ENCODE assay signal across 21 cellular contexts in the genomic region with DNA sequence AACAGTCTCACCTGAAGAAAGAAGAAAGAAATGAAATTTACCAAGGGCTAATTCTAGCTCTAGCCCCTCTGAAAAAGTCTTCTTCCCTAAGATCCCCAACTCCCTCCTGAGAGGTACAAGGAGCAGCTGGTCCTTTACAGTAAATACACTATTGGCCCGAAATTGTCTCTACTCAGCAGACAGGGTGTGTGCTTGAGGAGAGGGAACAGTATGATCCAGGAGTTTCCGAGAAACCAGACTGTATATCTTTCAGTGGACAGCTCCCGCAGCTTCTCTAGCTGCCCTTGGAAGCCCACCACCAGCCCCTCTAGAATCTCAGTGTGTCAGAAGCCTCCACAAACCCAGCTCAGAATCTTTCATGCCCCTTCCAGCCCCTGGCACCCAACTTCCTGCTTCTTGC. TPM values are rescaled to one million over a fixed set of nuclear protein-coding genes. Genes with fewer than 3 reads are reported as not detected.
DNase-seq lines count a peak whose midpoint lies in the region; ATAC-seq and TF ChIP-seq lines count a peak whose summit lies in the region.
"Had no signal": no experiment of that assay in that cellular context is flagged by ENCODE, and none has a peak within 500 bp of the region (broad histone marks: within the 10 kb centered on the region; RNA-seq: fewer than 3 reads in every experiment).

No MANE protein-coding gene starts in this region.

- H3K27ac Mint-ChIP-seq in activated T-cell treated with anti-CD3 and anti-CD28 coated beads, Interleukin-2, amount 50 U/mL, for 24 hours, result peak overlapping the region; percentile 44
- H3K27ac Mint-ChIP-seq in chondrocyte (ENCODE audit: unreplicated experiment) (peak overlapping the region; percentile 30), natural killer cell (peak overlapping the region in 1 of 2 donors; percentile 31)
- H3K27ac Mint-ChIP-seq: activated CD4-positive, alpha-beta memory T cell treated with anti-CD3 and anti-CD28 coated beads for 36 hours had no signal

- H3K9me3 ChIP-seq in thyroid gland, result no peaks in the 10 kb centered on the region
- H3K9me3 ChIP-seq: SJSA1 had no signal

- H3K9me3 Mint-ChIP-seq in activated T-cell treated with anti-CD3 and anti-CD28 coated beads, Interleukin-2, amount 50 U/mL, for 24 hours, result no peaks in the 10 kb centered on the region
- H3K9me3 Mint-ChIP-seq in chondrocyte (ENCODE audit: low read depth) (no peaks in the 10 kb centered on the region), natural killer cell (no peaks in the 10 kb centered on the region)
- H3K9me3 Mint-ChIP-seq: activated CD4-positive, alpha-beta memory T cell treated with anti-CD3 and anti-CD28 coated beads for 36 hours had no signal

- peaks cover 46 to 81% of the 10 kb centered on the region in 2 donors for H3K4me1 ChIP-seq in thyroid gland

- TF ChIP-seq POLR2A in thyroid gland (IDR thresholded peaks at IDR 0.05), result no peak

- H3K27me3 Mint-ChIP-seq in activated T-cell treated with anti-CD3 and anti-CD28 coated beads, Interleukin-2, amount 50 U/mL, for 24 hours, result no peaks in the 10 kb centered on the region
- H3K27me3 Mint-ChIP-seq in chondrocyte (ENCODE audit: low read depth) (no peaks in the 10 kb centered on the region), natural killer cell (ENCODE audit: low read depth in 2 of 2) (no peaks in the 10 kb centered on the region)
- H3K27me3 Mint-ChIP-seq: activated CD4-positive, alpha-beta memory T cell treated with anti-CD3 and anti-CD28 coated beads for 36 hours had no signal

- DNase-seq in activated T-cell treated with anti-CD3 and anti-CD28 coated beads, Interleukin-2, amount 50 U/mL, for 24 hours, result no peak
- no peak for DNase-seq in activated T-cell treated with anti-CD3 and anti-CD28 coated beads, Interleukin-2, amount 50 U/mL, for 48 hours
- DNase-seq in chondrocyte (ENCODE audit: low spot score), result no peak
- DNase-seq in natural killer cell, result no peak
- no peak for DNase-seq in thyroid gland
- DNase-seq in AG20443 (ENCODE audit: low spot score), result no peak
- DNase-seq in posterior vena cava (ENCODE audit: low spot score), result no peak
- DNase-seq in H4 (ENCODE audit: low spot score), result no peak
- DNase-seq: activated CD4-positive, alpha-beta memory T cell treated with anti-CD3 and anti-CD28 coated beads for 36 hours; activated effector memory CD4-positive, alpha-beta T cell treated with anti-CD3 and anti-CD28 coated beads, Interleukin-2, amount 50 U/mL, for 16 hours; effector memory CD4-positive, alpha-beta T cell; foreskin melanocyte; GDM1; midbrain; NCI-H1048; NCI-H345; stimulated activated CD4-positive, alpha-beta T cell treated with anti-CD3 and anti-CD28 coated beads, Interleukin-1b, Interleukin-23, amount 100 ng/mL, for 48 hours had no signal

- TF ChIP-seq CTCF in chondrocyte (IDR thresholded peaks at IDR 0.05) (no peak), natural killer cell (IDR thresholded peaks at IDR 0.05) (no peak), thyroid gland (IDR thresholded peaks at IDR 0.05) (no peak)

- H3K27ac ChIP-seq in thyroid gland, result peak overlapping the region in 2 of 3 donors; percentile 49 to 89
- H3K27ac ChIP-seq: SJSA1 had no signal

- H3K27me3 ChIP-seq in thyroid gland, result no peaks in the 10 kb centered on the region
- H3K27me3 ChIP-seq: SJSA1 had no signal

- H3K4me3 ChIP-seq in thyroid gland (replicated peaks in 1 of 3), result no peak overlapping the region
- H3K4me3 ChIP-seq: SJSA1 had no signal

- no peak overlapping the region for H3K4me3 Mint-ChIP-seq in activated T-cell treated with anti-CD3 and anti-CD28 coated beads, Interleukin-2, amount 50 U/mL, for 24 hours
- H3K4me3 Mint-ChIP-seq in chondrocyte (ENCODE audit: unreplicated experiment), result no peak overlapping the region
- H3K4me3 Mint-ChIP-seq in natural killer cell, result peak overlapping the region; percentile 52
- H3K4me3 Mint-ChIP-seq: activated CD4-positive, alpha-beta memory T cell treated with anti-CD3 and anti-CD28 coated beads for 36 hours had no signal

- H3K4me1 Mint-ChIP-seq in activated T-cell treated with anti-CD3 and anti-CD28 coated beads, Interleukin-2, amount 50 U/mL, for 24 hours (ENCODE audit: low read depth), result peaks cover 21% of the 10 kb centered on the region
- H3K4me1 Mint-ChIP-seq in chondrocyte (ENCODE audit: low read depth), result peaks cover 27% of the 10 kb centered on the region
- peaks cover 0 to 12% of the 10 kb centered on the region in 2 donors for H3K4me1 Mint-ChIP-seq in natural killer cell

- no peak for ATAC-seq in natural killer cell
- ATAC-seq: HepG2 had no signal

- WGBS in thyroid gland, 2 donors, result 95 to 96% methylated on average over 3 of the region's 3 CpGs

- H3K36me3 ChIP-seq in thyroid gland, result no peaks in the 10 kb centered on the region

- intact Hi-C loops in natural killer cell (cut with micrococcal nuclease), result no loop called here
- intact Hi-C loops in thyroid gland (cut with DNase I), result no loop called here
- intact Hi-C loops in posterior vena cava (cut with DNase I), result loop anchor here in 1 of 2 donors (10.0 kb wide), 2 partner anchors 111 to 351 kb away; partner anchors contain the start of genes HOXC8 and HOXC9

- peaks cover 13% of the 10 kb centered on the region for H3K36me3 Mint-ChIP-seq in activated T-cell treated with anti-CD3 and anti-CD28 coated beads, Interleukin-2, amount 50 U/mL, for 24 hours (ENCODE audit: low read depth)
- no peaks in the 10 kb centered on the region for H3K36me3 Mint-ChIP-seq in chondrocyte (ENCODE audit: low read depth)
- H3K36me3 Mint-ChIP-seq in natural killer cell, result no peaks in the 10 kb centered on the region

RNA-seq across cellular contexts. Expression of gene GPR84, which starts 8.1 kb away (rescaled TPM):
- not detected in 3 replicates for total RNA-seq in chondrocyte
- total RNA-seq in natural killer cell, result 1 to 10 TPM in 1 of 3 donors, under 1 TPM in 2; 0.45 to 4.9 (median 0.59) TPM
- under 1 TPM in 2 of 4 donors, not detected in 2; 0.39 to 0.40 TPM for total RNA-seq in thyroid gland
- 1 to 10 TPM; 1.6 to 2.5 TPM for total RNA-seq in posterior vena cava
- total RNA-seq in H4 (2014; rRNA removed; shearing (Covaris generic)), result not detected in 2 replicates
- total RNA-seq: A172, HepG2, renal cortical epithelial cell, SJSA1 had no signal

RNA-seq across cellular contexts. Expression of gene ZNF385A, which starts 28.3 kb away (rescaled TPM):
- total RNA-seq in chondrocyte (5.5 to 6.8 TPM (median 6.4 TPM) in 3 replicates), natural killer cell (1 to 10 TPM; 5.4 to 9.8 (median 8.9) TPM), thyroid gland (10 to 100 TPM; 24.2 to 38.9 (median 29.3) TPM), posterior vena cava (10 to 100 TPM; 19.3 to 23.2 TPM)
- 2.3 and 5.3 TPM in 2 replicates for total RNA-seq in H4 (2014; rRNA removed; shearing (Covaris generic))

RNA-seq across cellular contexts. Expression of gene COPZ1, which starts 31.3 kb away (rescaled TPM):
- total RNA-seq in chondrocyte (101 to 119 TPM (median 108 TPM) in 3 replicates), natural killer cell (10 to 100 TPM; 66.3 to 83.6 (median 79.7) TPM), thyroid gland (100 to 1,000 TPM; 181 to 284 (median 236) TPM), posterior vena cava (10 to 100 TPM; 80.2 to 80.6 TPM)
- total RNA-seq in H4 (2014; rRNA removed; shearing (Covaris generic)), result 155 and 212 TPM in 2 replicates

RNA-seq across cellular contexts. Expression of gene NFE2, which starts 55.4 kb away (rescaled TPM):
- not detected in 3 replicates for total RNA-seq in chondrocyte
- total RNA-seq in natural killer cell, result 10 to 100 TPM in 1 of 3 donors, 1 to 10 TPM in 2; 2.0 to 15.4 (median 2.0) TPM
- total RNA-seq in thyroid gland, result 1 to 10 TPM in 1 of 4 donors, under 1 TPM in 3; 0.56 to 1.7 (median 0.61) TPM
- total RNA-seq in posterior vena cava, result 1 to 10 TPM; 1.6 to 3.5 TPM
- 0.89 and 1.2 TPM in 2 replicates for total RNA-seq in H4 (2014; rRNA removed; shearing (Covaris generic))
- total RNA-seq: A172; activated CD4-positive, alpha-beta memory T cell treated with anti-CD3 and anti-CD28 coated beads for 36 hours; SJSA1 had no signal
